ENCODE assay signal across 22 cellular contexts in the genomic region with DNA sequence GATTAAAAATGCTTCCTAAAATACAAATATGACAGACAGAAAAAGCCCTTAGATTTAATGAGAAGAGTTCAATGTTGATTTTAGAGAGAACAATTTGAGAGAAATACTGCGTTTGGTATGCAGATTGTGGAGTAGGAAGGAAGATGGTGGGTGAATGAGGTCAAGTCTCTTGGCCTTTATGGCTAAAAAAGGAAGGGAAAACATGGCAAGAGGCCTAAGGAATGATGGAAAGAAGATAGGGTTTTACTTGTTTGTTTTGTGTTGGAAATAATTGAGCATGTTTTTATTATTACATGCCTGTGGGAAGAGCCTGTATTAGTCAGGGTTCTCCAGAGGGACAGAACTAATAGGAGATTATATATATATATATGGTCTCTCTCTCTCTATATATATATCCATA.
"Had no signal": no experiment of that assay in that cellular context is flagged by ENCODE, and none has a peak within 500 bp of the region (broad histone marks: within the 10 kb centered on the region; RNA-seq: fewer than 3 reads in every experiment).

No MANE protein-coding gene starts in this region.

- H3K4me3 ChIP-seq: colonic mucosa, gastrocnemius medialis, heart right ventricle, left ventricle myocardium inferior, lower lobe of right lung, neural progenitor cell, psoas muscle, right lobe of liver, spleen, tibial artery, upper lobe of right lung had no signal

- H3K27ac ChIP-seq: colonic mucosa, gastrocnemius medialis, heart right ventricle, lower lobe of right lung, neural progenitor cell, psoas muscle, right lobe of liver, spleen, tibial artery, upper lobe of right lung had no signal

- H3K27me3 ChIP-seq: colonic mucosa, gastrocnemius medialis, neural progenitor cell, right lobe of liver, tibial artery, upper lobe of right lung had no signal

- H3K4me1 ChIP-seq: colonic mucosa, gastrocnemius medialis, heart right ventricle, left ventricle myocardium inferior, lower lobe of right lung, neural progenitor cell, psoas muscle, right lobe of liver, tibial artery, upper lobe of right lung had no signal

- H3K9me3 Mint-ChIP-seq: memory B cell; natural killer cell treated with Interleukin-12 subunit alpha and Interleukin-12 subunit beta and Interleukin-15 and Interleukin-18, amount 100 ng/mL, for 72 hours; stimulated activated memory B cell treated with anti-CD40 and anti-IgM and Interleukin-4, amounts not matched to agents 10 μg/mL and 1 μg/mL and 100 μg/mL, for 72 hours; stimulated activated naive CD8-positive, alpha-beta T cell treated with anti-CD3 and anti-CD28 coated beads, Interleukin-15, Interleukin-2, amounts not matched to agents 100 ng/mL and 50 ng/mL, for 24 hours had no signal

- H2AFZ ChIP-seq: neural progenitor cell had no signal

- DNase-seq: colonic mucosa; effector CD4-positive, alpha-beta T cell; gastrocnemius medialis; heart right ventricle; left cardiac atrium; left ventricle myocardium inferior; lower lobe of right lung; midbrain; psoas muscle; retina; right lobe of liver; spleen; stimulated activated CD4-positive, alpha-beta T cell treated with anti-CD3 and anti-CD28 coated beads, Interleukin-15, amount 100 ng/mL, for 24 hours; stimulated activated CD4-positive, alpha-beta T cell treated with anti-CD3 and anti-CD28 coated beads, Interleukin-1b, Interleukin-23, amount 100 ng/mL, for 48 hours; stimulated activated CD4-positive, alpha-beta T cell treated with anti-CD3 and anti-CD28 coated beads, Interleukin-4, amount 100 ng/mL, for 24 hours; tibial artery; upper lobe of right lung had no signal

- H3K9ac ChIP-seq: neural progenitor cell had no signal

- H3K36me3 ChIP-seq: colonic mucosa, gastrocnemius medialis, heart right ventricle, left ventricle myocardium inferior, lower lobe of right lung, neural progenitor cell, right lobe of liver, spleen, tibial artery, upper lobe of right lung had no signal

- H3K9me3 ChIP-seq: colonic mucosa, gastrocnemius medialis, heart right ventricle, left ventricle myocardium inferior, lower lobe of right lung, psoas muscle, spleen, tibial artery, upper lobe of right lung had no signal

- H3K4me2 ChIP-seq: neural progenitor cell had no signal

- H3K4me1 Mint-ChIP-seq: memory B cell; neural progenitor cell; stimulated activated memory B cell treated with anti-CD40 and anti-IgM and Interleukin-4, amounts not matched to agents 10 μg/mL and 1 μg/mL and 100 μg/mL, for 72 hours had no signal

- H3K4me3 Mint-ChIP-seq: memory B cell; natural killer cell treated with Interleukin-12 subunit alpha and Interleukin-12 subunit beta and Interleukin-15 and Interleukin-18, amount 100 ng/mL, for 72 hours; neural progenitor cell; stimulated activated memory B cell treated with anti-CD40 and anti-IgM and Interleukin-4, amounts not matched to agents 10 μg/mL and 1 μg/mL and 100 μg/mL, for 72 hours; stimulated activated naive CD8-positive, alpha-beta T cell treated with anti-CD3 and anti-CD28 coated beads, Interleukin-15, Interleukin-2, amounts not matched to agents 100 ng/mL and 50 ng/mL, for 24 hours had no signal

- H3K36me3 Mint-ChIP-seq: memory B cell; natural killer cell treated with Interleukin-12 subunit alpha and Interleukin-12 subunit beta and Interleukin-15 and Interleukin-18, amount 100 ng/mL, for 72 hours; neural progenitor cell; stimulated activated memory B cell treated with anti-CD40 and anti-IgM and Interleukin-4, amounts not matched to agents 10 μg/mL and 1 μg/mL and 100 μg/mL, for 72 hours had no signal

- H3K27ac Mint-ChIP-seq: memory B cell; natural killer cell treated with Interleukin-12 subunit alpha and Interleukin-12 subunit beta and Interleukin-15 and Interleukin-18, amount 100 ng/mL, for 72 hours; neural progenitor cell; stimulated activated memory B cell treated with anti-CD40 and anti-IgM and Interleukin-4, amounts not matched to agents 10 μg/mL and 1 μg/mL and 100 μg/mL, for 72 hours; stimulated activated naive CD8-positive, alpha-beta T cell treated with anti-CD3 and anti-CD28 coated beads, Interleukin-15, Interleukin-2, amounts not matched to agents 100 ng/mL and 50 ng/mL, for 24 hours had no signal
